ENCODE assay signal across 8 cellular contexts in the genomic region with DNA sequence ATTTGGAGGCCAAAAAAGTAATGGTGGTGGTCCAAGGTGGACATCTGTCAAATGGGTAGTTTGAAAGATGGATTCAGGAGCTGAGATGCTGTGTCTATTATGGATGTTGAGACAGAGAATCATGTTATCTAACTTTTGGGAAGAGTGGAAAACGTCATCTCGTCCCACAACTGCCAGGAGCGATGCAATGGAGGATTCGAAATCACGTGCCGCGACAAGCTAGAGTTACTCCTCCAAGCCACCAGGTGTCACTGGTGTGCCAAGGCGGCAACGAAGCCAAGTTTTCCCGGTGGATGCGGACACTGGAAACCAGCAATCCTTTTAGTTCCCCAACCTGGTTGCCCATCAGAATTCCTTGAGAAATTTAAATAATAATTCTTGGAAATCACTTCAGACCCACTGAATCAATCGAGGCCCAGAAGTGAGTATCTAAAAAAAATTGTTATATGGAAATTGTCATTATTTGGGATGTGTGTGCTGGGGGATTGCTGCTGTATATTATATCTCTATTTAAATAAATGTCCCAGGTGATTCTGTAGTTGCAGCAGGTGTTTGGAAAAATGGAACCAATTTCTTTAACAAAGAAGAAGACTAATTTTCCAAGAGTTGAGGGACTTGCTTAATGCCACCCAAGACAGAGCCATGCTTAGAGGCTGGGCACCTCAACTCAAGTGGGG.
A peak's percentile ranks its signal among the peaks of the same experiment; 100 is the strongest.
DNase-seq lines count a peak whose midpoint lies in the region; ATAC-seq and TF ChIP-seq lines count a peak whose summit lies in the region.

No MANE protein-coding gene starts in this region.

- H3K9me3 Mint-ChIP-seq in natural killer cell = no peaks in the 10 kb centered on the region

- no peaks in the 10 kb centered on the region for H3K36me3 Mint-ChIP-seq in natural killer cell

- no peak for ATAC-seq in natural killer cell
- ATAC-seq in HG02970 (IDR thresholded peaks at IDR 0.05; ENCODE audit: low FRiP score, unreplicated experiment) = no peak
- ATAC-seq in GM19395 (IDR thresholded peaks at IDR 0.05; ENCODE audit: unreplicated experiment) = no peak

- no peaks in the 10 kb centered on the region for H3K27me3 ChIP-seq in GM06990 (replicated peaks; ENCODE audit: control insufficient read depth, insufficient read depth, low read length)
- H3K27me3 ChIP-seq in MG63 = no peaks in the 10 kb centered on the region

- intact Hi-C loops in posterior cingulate gyrus (cut with DNase I) = loop anchor here (2.0 kb wide), 1 partner anchor 883 kb away; no protein-coding TSS in a partner anchor
- intact Hi-C loops in natural killer cell (cut with micrococcal nuclease) = no loop called here

- TF ChIP-seq CTCF in GM06990 (IDR thresholded peaks at IDR 0.05; ENCODE audit: insufficient read depth, low read length, poor library complexity, severe bottlenecking) (peak; percentile 56), epithelial cell of esophagus (IDR thresholded peaks at IDR 0.05; ENCODE audit: insufficient read depth, low read depth, low read length, missing control alignments) (peak; percentile 20), natural killer cell (IDR thresholded peaks at IDR 0.05) (no peak)

- DNase-seq in GM06990 (ENCODE audit: extremely low read depth, insufficient read length) = no peak
- DNase-seq in MG63 = peak; percentile 39
- DNase-seq in epithelial cell of esophagus (ENCODE audit: low read depth) = no peak
- DNase-seq in posterior cingulate gyrus = peak in 8 of 10 donors; percentile 18 to 91 (median 55)
- DNase-seq in natural killer cell = no peak
- no peak for DNase-seq in NCI-H524 treated with DMSO at 0.1 percent for 48 hours (lab: John Stamatoyannopoulos, UW)

- H3K4me3 Mint-ChIP-seq in natural killer cell = no peak overlapping the region

- no peak overlapping the region for H3K4me3 ChIP-seq in GM06990 (replicated peaks; ENCODE audit: low read depth, low read length)
- H3K4me3 ChIP-seq in MG63 = no peak overlapping the region
- no peak overlapping the region for H3K4me3 ChIP-seq in epithelial cell of esophagus (ENCODE audit: low read length)

- H3K9me3 ChIP-seq in MG63 = peaks cover 3% of the 10 kb centered on the region; the same call in 1 of the 2 replicates

- no peak overlapping the region for H3K27ac Mint-ChIP-seq in natural killer cell

- H3K27me3 Mint-ChIP-seq in natural killer cell (ENCODE audit: low read depth in 2 of 2) = peaks cover 0 to 6% of the 10 kb centered on the region in 2 donors

- H3K36me3 ChIP-seq in GM06990 (ENCODE audit: control insufficient read depth, insufficient read depth, low read length) = no peaks in the 10 kb centered on the region
- H3K36me3 ChIP-seq in MG63 = no peaks in the 10 kb centered on the region

- H3K4me1 Mint-ChIP-seq in natural killer cell = no peaks in the 10 kb centered on the region

Comparison
In these comparisons a context has a peak if more than half of its experiments do, and no peak if none do; other contexts are left out.
1. DNase-seq: peak in MG63 (single experiment) and posterior cingulate gyrus (8 of 10); none in GM06990 (single experiment), epithelial cell of esophagus (single experiment), natural killer cell (single experiment) and NCI-H524 treated with DMSO at 0.1 percent for 48 hours (single experiment).